In the genomic region with DNA sequence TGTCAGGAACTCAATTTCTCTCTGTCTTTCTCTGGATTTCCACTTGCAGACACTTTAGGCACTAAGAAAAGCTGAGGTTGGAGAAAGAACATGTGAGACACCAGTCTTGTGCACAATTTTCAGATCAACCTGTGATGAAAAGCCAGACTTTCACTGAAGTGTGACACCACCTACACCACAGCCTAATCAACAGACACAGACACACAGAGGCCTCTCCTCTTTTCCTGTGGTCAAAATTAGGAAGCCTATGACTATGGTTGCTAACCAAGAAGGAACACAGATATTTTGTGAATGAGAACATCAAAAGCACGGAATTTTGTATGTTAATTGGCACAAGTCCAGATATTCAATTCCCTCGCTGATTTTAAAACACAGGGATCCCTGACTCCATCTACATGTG, we compare ENCODE assay signal across 4 cellular contexts. TPM values are rescaled to one million over a fixed set of nuclear protein-coding genes. Genes with fewer than 3 reads are reported as not detected.
"Had no signal": no experiment of that assay in that cellular context is flagged by ENCODE, and none has a peak within 500 bp of the region (broad histone marks: within the 10 kb centered on the region; RNA-seq: fewer than 3 reads in every experiment).

No MANE protein-coding gene starts in this region.

RNA-seq across cellular contexts. Expression of gene USP17L30, which starts 26.1 kb away (rescaled TPM):
- total RNA-seq: M059J, Right ventricle myocardium superior, SJSA1 had no signal
- polyA plus RNA-seq: IgD-negative memory B cell had no signal

RNA-seq across cellular contexts. Expression of gene USP17L29, which starts 35.5 kb away (rescaled TPM):
- total RNA-seq: M059J, Right ventricle myocardium superior, SJSA1 had no signal
- polyA plus RNA-seq: IgD-negative memory B cell had no signal

RNA-seq across cellular contexts. Expression of gene USP17L28, which starts 40.3 kb away (rescaled TPM):
- total RNA-seq: M059J, Right ventricle myocardium superior, SJSA1 had no signal
- polyA plus RNA-seq: IgD-negative memory B cell had no signal

RNA-seq across cellular contexts. Expression of gene USP17L27, which starts 45.0 kb away (rescaled TPM):
- total RNA-seq: M059J, Right ventricle myocardium superior, SJSA1 had no signal
- polyA plus RNA-seq: IgD-negative memory B cell had no signal

RNA-seq across cellular contexts. Expression of gene USP17L5, which starts 49.8 kb away (rescaled TPM):
- total RNA-seq: M059J, Right ventricle myocardium superior, SJSA1 had no signal
- polyA plus RNA-seq: IgD-negative memory B cell had no signal
